In the genomic region with DNA sequence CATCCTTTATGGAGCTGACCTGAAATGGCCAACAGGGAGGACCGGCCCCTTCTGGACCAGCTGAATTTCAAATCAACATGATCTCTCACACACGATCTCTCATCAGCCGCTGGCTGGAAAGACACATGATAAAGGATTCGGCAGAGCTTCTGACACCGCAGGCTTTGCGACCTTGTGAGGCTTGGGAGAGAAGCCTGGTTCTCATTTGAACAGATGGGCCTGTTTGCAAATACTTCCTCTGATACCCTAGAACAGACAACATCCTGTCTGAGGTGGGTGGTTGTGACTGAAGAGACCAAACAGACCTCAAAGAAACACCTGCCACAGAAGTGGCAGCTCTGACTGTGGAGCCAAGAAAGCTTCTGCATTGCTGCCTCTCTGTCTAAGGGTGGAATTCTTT, we compare ENCODE assay signal across 12 cellular contexts.
DNase-seq lines count a peak whose midpoint lies in the region; ATAC-seq and TF ChIP-seq lines count a peak whose summit lies in the region.
"Had no signal": no experiment of that assay in that cellular context is flagged by ENCODE, and none has a peak within 500 bp of the region (broad histone marks: within the 10 kb centered on the region; RNA-seq: fewer than 3 reads in every experiment).

No MANE protein-coding gene starts in this region.

- H3K27me3 ChIP-seq in WERI-Rb-1 (ENCODE audit: insufficient read depth, low read depth, severe bottlenecking) (no peaks in the 10 kb centered on the region), hepatocyte (no peaks in the 10 kb centered on the region)
- H3K27me3 ChIP-seq: cardiac muscle cell had no signal

- peak overlapping the region in 3 of 6 donors; percentile 16 to 51 (median 26) for H3K27ac Mint-ChIP-seq in immature natural killer cell
- H3K27ac Mint-ChIP-seq: nephron progenitor cell had no signal

- H4K20me1 ChIP-seq in hepatocyte (ENCODE audit: insufficient read depth, poor library complexity, severe bottlenecking), result no peaks in the 10 kb centered on the region

- no peak for TF ChIP-seq CTCF in WERI-Rb-1 (IDR thresholded peaks at IDR 0.05; ENCODE audit: low read depth, low read length)
- TF ChIP-seq CTCF in hepatocyte (IDR thresholded peaks at IDR 0.05; ENCODE audit: poor library complexity), result no peak

- H3K27ac ChIP-seq in WERI-Rb-1 (peak overlapping the region; percentile 53), hepatocyte (no peak overlapping the region)
- H3K27ac ChIP-seq: cardiac muscle cell, esophagus muscularis mucosa had no signal

- H3K36me3 Mint-ChIP-seq in immature natural killer cell, result no peaks in the 10 kb centered on the region

- no peaks in the 10 kb centered on the region for H3K9me2 ChIP-seq in hepatocyte (replicated peaks; ENCODE audit: insufficient read depth)

- DNase-seq in DMS79 treated with DMSO at 0.1 percent for 48 hours (lab: John Stamatoyannopoulos, UW) (peak; percentile 12), DMS79 (lab: John Stamatoyannopoulos, UW) (no peak), NCI-H2029 treated with DMSO at 0.1 percent for 48 hours (lab: John Stamatoyannopoulos, UW) (peak; percentile 35), WERI-Rb-1 (peak; percentile 75), immature natural killer cell (peak; percentile 27 to 45 (median 35)), hepatocyte (ENCODE audit: low spot score) (no peak), islet precursor cell (no peak)
- DNase-seq: nephron progenitor cell had no signal

- no peak overlapping the region for H3K4me3 Mint-ChIP-seq in immature natural killer cell
- H3K4me3 Mint-ChIP-seq: nephron progenitor cell had no signal

- peaks cover 8 to 16% of the 10 kb centered on the region in 2 donors for H3K4me1 Mint-ChIP-seq in immature natural killer cell

- H3K9me3 Mint-ChIP-seq in immature natural killer cell, result no peaks in the 10 kb centered on the region
- H3K9me3 Mint-ChIP-seq: nephron progenitor cell had no signal

- H3K9me3 ChIP-seq in WERI-Rb-1 (ENCODE audit: severe bottlenecking) (peaks cover 11% of the 10 kb centered on the region), hepatocyte (ENCODE audit: low read depth) (no peaks in the 10 kb centered on the region)
- H3K9me3 ChIP-seq: esophagus muscularis mucosa had no signal

- peaks cover 9 to 17% (median 14%) of the 10 kb centered on the region in 3 donors for H3K27me3 Mint-ChIP-seq in immature natural killer cell (ENCODE audit: low read depth in 3 of 3)

- H2AFZ ChIP-seq in hepatocyte, result no peak overlapping the region

- H3K4me3 ChIP-seq in WERI-Rb-1 (ENCODE audit: low read depth, low read length), result no peak overlapping the region
- H3K4me3 ChIP-seq in hepatocyte, result no peak overlapping the region
- H3K4me3 ChIP-seq: cardiac muscle cell, esophagus muscularis mucosa had no signal

- no peak for ATAC-seq in HG03280 (IDR thresholded peaks at IDR 0.05; ENCODE audit: unreplicated experiment)
- ATAC-seq: Panc1 had no signal

- H3K79me2 ChIP-seq in hepatocyte, result no peaks in the 10 kb centered on the region

- H3K4me1 ChIP-seq in hepatocyte (ENCODE audit: insufficient read depth), result peaks cover 4% of the 10 kb centered on the region

- no peak overlapping the region for H3K4me2 ChIP-seq in hepatocyte

- H3K36me3 ChIP-seq in WERI-Rb-1 (no peaks in the 10 kb centered on the region), hepatocyte (replicated peaks; ENCODE audit: insufficient read depth, low read depth) (no peaks in the 10 kb centered on the region)
- H3K36me3 ChIP-seq: cardiac muscle cell, esophagus muscularis mucosa had no signal

- 83% methylated on average over 6 of the region's 6 CpGs for WGBS in hepatocyte (ENCODE audit: low lambda C conversion rate, missing lambda C conversion rate)

Comparison
In these comparisons a context has a peak if more than half of its experiments do, and no peak if none do; other contexts are left out.
1. DNase-seq: peak in DMS79 treated with DMSO at 0.1 percent for 48 hours (single experiment), NCI-H2029 treated with DMSO at 0.1 percent for 48 hours (single experiment), WERI-Rb-1 (single experiment) and immature natural killer cell (3 of 3); none in DMS79 (single experiment), hepatocyte (single experiment) and islet precursor cell (single experiment).